In genomic region chr3:157608006-157608405, GRCh38 we compare ENCODE assay signal across 26 cellular contexts.
"Had no signal": no experiment of that assay in that cellular context is flagged by ENCODE, and none has a peak within 500 bp of the region (broad histone marks: within the 10 kb centered on the region; RNA-seq: fewer than 3 reads in every experiment).

No MANE protein-coding gene starts in this region.

- H3K27ac ChIP-seq: ascending aorta, brain microvascular endothelial cell, coronary artery, left lung, neutrophil, ovary, skin epidermis, thyroid gland, upper lobe of right lung, WERI-Rb-1 had no signal

- H3K9me3 ChIP-seq: ascending aorta, left lung, neutrophil, ovary, thyroid gland, upper lobe of right lung had no signal

- H3K4me1 ChIP-seq: left lung, thyroid gland, upper lobe of right lung had no signal

- H3K36me3 ChIP-seq: ascending aorta, brain microvascular endothelial cell, left lung, neutrophil, ovary, thyroid gland, upper lobe of right lung, WERI-Rb-1 had no signal

- ATAC-seq: activated CD4-positive, CD25-positive, alpha-beta regulatory T cell treated with anti-CD3 and anti-CD28 coated beads, Interleukin-2, amount 50 U/mL, for 24 hours; esophagus mucosa; left lung; sciatic nerve; stimulated activated effector memory CD8-positive, alpha-beta T cell treated with anti-CD3 and anti-CD28 coated beads, Interleukin-12 subunit alpha, Interleukin-12 subunit beta, amount 100 ng/mL, for 72 hours; upper lobe of right lung had no signal

- H3K4me3 ChIP-seq: ascending aorta, coronary artery, left lung, ovary, skin epidermis, thyroid gland, upper lobe of right lung had no signal

- H3K27me3 ChIP-seq: ascending aorta, brain microvascular endothelial cell, left lung, ovary, thyroid gland, upper lobe of right lung had no signal

- DNase-seq: activated CD4-positive, alpha-beta T cell treated with anti-CD3 and anti-CD28 coated beads for 48 hours; activated CD4-positive, alpha-beta T cell treated with anti-CD3 and anti-CD28 coated beads, Interleukin-2, amount 50 U/mL, for 48 hours; activated CD8-positive, alpha-beta memory T cell treated with anti-CD3 and anti-CD28 coated beads, Interleukin-2, amount 50 U/mL, for 4 hours; activated effector memory CD4-positive, alpha-beta T cell treated with anti-CD3 and anti-CD28 coated beads, Interleukin-2, amount 50 U/mL, for 16 hours; activated naive CD4-positive, alpha-beta T cell treated with anti-CD3 and anti-CD28 coated beads for 36 hours; activated naive CD8-positive, alpha-beta T cell treated with anti-CD3 and anti-CD28 coated beads for 36 hours; activated T-cell treated with anti-CD3 and anti-CD28 coated beads, Interleukin-2, amount 50 U/mL, for 1 hour; brain microvascular endothelial cell; foreskin melanocyte; left lung; mammary epithelial cell; ovary; stimulated activated CD4-positive, alpha-beta T cell treated with anti-CD3 and anti-CD28 coated beads, Interleukin-12 subunit alpha, Interleukin-12 subunit beta, amount 100 ng/mL, for 4 hours; stimulated activated CD4-positive, alpha-beta T cell treated with anti-CD3 and anti-CD28 coated beads, Interleukin-4, amount 100 ng/mL, for 24 hours; T-helper 1 cell; thyroid gland; upper lobe of right lung; WERI-Rb-1 had no signal
